Comparison of ENCODE assay signal across 9 cellular contexts in genomic region chr2:109127556-109127955, GRCh38. TPM values are rescaled to one million over a fixed set of nuclear protein-coding genes. Genes with fewer than 3 reads are reported as not detected.
DNase-seq lines count a peak whose midpoint lies in the region; ATAC-seq and TF ChIP-seq lines count a peak whose summit lies in the region.
"Had no signal": no experiment of that assay in that cellular context is flagged by ENCODE, and none has a peak within 500 bp of the region (broad histone marks: within the 10 kb centered on the region; RNA-seq: fewer than 3 reads in every experiment).

No MANE protein-coding gene starts in this region.

- peaks cover 34% of the 10 kb centered on the region for H3K4me1 Mint-ChIP-seq in brain
- H3K4me1 Mint-ChIP-seq in naive thymus-derived CD8-positive, alpha-beta T cell: peaks cover 31 to 52% (median 46%) of the 10 kb centered on the region in 4 donors

- peaks cover 21% of the 10 kb centered on the region for H3K27me3 Mint-ChIP-seq in brain
- peaks cover 0 to 20% (median 0%) of the 10 kb centered on the region in 5 donors for H3K27me3 Mint-ChIP-seq in naive thymus-derived CD8-positive, alpha-beta T cell

- no peak for ATAC-seq in naive thymus-derived CD8-positive, alpha-beta T cell
- ATAC-seq in HG02623 (IDR thresholded peaks at IDR 0.05; ENCODE audit: unreplicated experiment): no peak

- H3K4me2 ChIP-seq in BLaER1 treated with 17β-estradiol and CSF1 and Interleukin-3, amounts not matched to agents 10 nM and 100 nM: peak overlapping the region; percentile 87 to 97 (median 93)

- H3K27me3 ChIP-seq in BLaER1 treated with 17β-estradiol and CSF1 and Interleukin-3, amounts not matched to agents 10 nM and 100 nM: peaks cover 0 to 16% (median 0%) of the 10 kb centered on the region in 11 experiments; a peak in 5 of 22 replicates
- peaks cover 50% of the 10 kb centered on the region for H3K27me3 ChIP-seq in HUES6 (ENCODE audit: control insufficient read depth, insufficient read depth, low read length)
- H3K27me3 ChIP-seq: right atrium auricular region had no signal

- H3K4me1 ChIP-seq in BLaER1 treated with 17β-estradiol and CSF1 and Interleukin-3, amounts not matched to agents 10 nM and 100 nM: peaks cover 51 to 69% (median 58%) of the 10 kb centered on the region in 10 experiments
- H3K4me1 ChIP-seq in HUES6 (ENCODE audit: control insufficient read depth, insufficient read depth, low read length): peaks cover 16% of the 10 kb centered on the region; the same call in 1 of the 2 replicates

- peak overlapping the region; percentile 74 to 87 (median 83) for H3K4me3 Mint-ChIP-seq in brain
- H3K4me3 Mint-ChIP-seq in naive thymus-derived CD8-positive, alpha-beta T cell: peak overlapping the region; percentile 78 to 97 (median 85)

- DNase-seq in naive thymus-derived CD8-positive, alpha-beta T cell: no peak
- DNase-seq in NCI-H82 treated with DMSO at 0.1 percent for 48 hours (lab: John Stamatoyannopoulos, UW; ENCODE audit: unreplicated experiment): no peak
- DNase-seq in NCI-H1092 (lab: John Stamatoyannopoulos, UW): no peak
- no peak for DNase-seq in C1 segment of cervical spinal cord (lab: John Stamatoyannopoulos, UW)

- H3K9ac ChIP-seq in BLaER1 treated with 17β-estradiol and CSF1 and Interleukin-3, amounts not matched to agents 10 nM and 100 nM: peak overlapping the region in 10 of 11 experiments; percentile 80 to 94 (median 89); a peak in 16 of 22 replicates
- no peak overlapping the region for H3K9ac ChIP-seq in HUES6 (ENCODE audit: low read length)

- peaks cover 0 to 7% (median 4%) of the 10 kb centered on the region in 5 experiments for H3K9me3 Mint-ChIP-seq in brain
- no peaks in the 10 kb centered on the region for H3K9me3 Mint-ChIP-seq in naive thymus-derived CD8-positive, alpha-beta T cell

- H3K36me3 Mint-ChIP-seq in brain: peaks cover 3% of the 10 kb centered on the region
- no peaks in the 10 kb centered on the region for H3K36me3 Mint-ChIP-seq in naive thymus-derived CD8-positive, alpha-beta T cell

- H3K27ac ChIP-seq in BLaER1 treated with 17β-estradiol and CSF1 and Interleukin-3, amounts not matched to agents 10 nM and 100 nM: peak overlapping the region in 4 of 11 experiments; percentile 86 to 91 (median 90); a peak in 5 of 22 replicates
- no peak overlapping the region for H3K27ac ChIP-seq in HUES6 (ENCODE audit: low read depth, low read length)

- H3K27ac Mint-ChIP-seq in brain: peak overlapping the region in 3 of 5 experiments; percentile 78 to 81 (median 80)
- peak overlapping the region in 9 of 10 donors; percentile 28 to 93 (median 85) for H3K27ac Mint-ChIP-seq in naive thymus-derived CD8-positive, alpha-beta T cell

- no peaks in the 10 kb centered on the region for H3K9me3 ChIP-seq in BLaER1 treated with 17β-estradiol and CSF1 and Interleukin-3, amounts not matched to agents 10 nM and 100 nM (replicated peaks in 1 of 11)
- no peaks in the 10 kb centered on the region for H3K9me3 ChIP-seq in HUES6 (ENCODE audit: control insufficient read depth, insufficient read depth, low read depth, low read length)
- H3K9me3 ChIP-seq: right atrium auricular region had no signal

- peak overlapping the region; percentile 66 to 98 (median 88); a peak in 17 of 20 replicates for H3K4me3 ChIP-seq in BLaER1 treated with 17β-estradiol and CSF1 and Interleukin-3, amounts not matched to agents 10 nM and 100 nM
- 0 out of 2 replicates have a peak overlapping the region, but pooled peaks have one; percentile 75 for H3K4me3 ChIP-seq in HUES6 (ENCODE audit: low read depth, low read length)

- peaks cover 25 to 57% (median 38%) of the 10 kb centered on the region in 11 experiments; a peak in 20 of 22 replicates for H4K20me1 ChIP-seq in BLaER1 treated with 17β-estradiol and CSF1 and Interleukin-3, amounts not matched to agents 10 nM and 100 nM

- H3K36me3 ChIP-seq in BLaER1 treated with 17β-estradiol and CSF1 and Interleukin-3, amounts not matched to agents 10 nM and 100 nM: peaks cover 0 to 7% (median 0%) of the 10 kb centered on the region in 11 experiments; a peak in 1 of 22 replicates
- H3K36me3 ChIP-seq in HUES6 (ENCODE audit: control insufficient read depth, insufficient read depth, low read length): no peaks in the 10 kb centered on the region
- H3K36me3 ChIP-seq: right atrium auricular region had no signal

- no peak for TF ChIP-seq CTCF in brain (conservative IDR thresholded peaks at IDR 0.05)

- POLR2A ChIA-PET in naive thymus-derived CD8-positive, alpha-beta T cell (lab: Charles Lee): interaction anchor here (0.8 to 4.1 kb wide), 4 partner anchors 53 to 383 kb away, joined by 3 to 46 read pairs (median 14); no protein-coding TSS in a partner anchor

RNA-seq across cellular contexts. Expression of gene SH3RF3, which starts 1.4 kb away (rescaled TPM):
- 2.3 TPM for polyA plus RNA-seq in brain (ENCODE audit: insufficient read depth, low read depth, low replicate concordance)
- 10 to 100 TPM; 14.9 to 15.1 TPM for total RNA-seq in naive thymus-derived CD8-positive, alpha-beta T cell
- polyA plus RNA-seq in naive thymus-derived CD8-positive, alpha-beta T cell: 1 to 10 TPM in 2 of 3 donors, under 1 TPM in 1; 0.39 to 4.4 (median 1.4) TPM
